In genomic region chr11:47415091-47415854, GRCh38 we compare ENCODE assay signal across 8 cellular contexts. TPM values are rescaled to one million over a fixed set of nuclear protein-coding genes. Genes with fewer than 3 reads are reported as not detected.
DNase-seq lines count a peak whose midpoint lies in the region; ATAC-seq and TF ChIP-seq lines count a peak whose summit lies in the region.
"Had no signal": no experiment of that assay in that cellular context is flagged by ENCODE, and none has a peak within 500 bp of the region (broad histone marks: within the 10 kb centered on the region; RNA-seq: fewer than 3 reads in every experiment).

No MANE protein-coding gene starts in this region.

- peak overlapping the region; percentile 82 for H3K14ac ChIP-seq in IMR-90 (replicated peaks; ENCODE audit: low read depth, low read length)

- peak overlapping the region; percentile 60; the same call in 2 of the 3 replicates for H2BK15ac ChIP-seq in IMR-90 (ENCODE audit: low read depth, low read length)

- TF ChIP-seq RAD21 in IMR-90 (IDR thresholded peaks at IDR 0.05; ENCODE audit: low read length): no peak

- peak overlapping the region; percentile 94 for H3K4ac ChIP-seq in IMR-90 (ENCODE audit: low read depth, low read length)

- ATAC-seq in IMR-90 (ENCODE audit: low read depth) (peak; percentile 0; the same call in 1 of the 2 replicates), GM21786 (IDR thresholded peaks at IDR 0.05; ENCODE audit: unreplicated experiment) (no peak)

- TF ChIP-seq CTCF in IMR-90 (conservative IDR thresholded peaks at IDR 0.05; ENCODE audit: low read depth, low read length): no peak

- H3K18ac ChIP-seq in IMR-90 (ENCODE audit: low read depth, low read length): peak overlapping the region; percentile 72

- H2AFZ ChIP-seq in IMR-90 (replicated peaks; ENCODE audit: low read length, poor library complexity): peak overlapping the region; percentile 46

- peaks cover 76% of the 10 kb centered on the region for H3K36me3 ChIP-seq in IMR-90 (ENCODE audit: control insufficient read depth, insufficient read depth, low read length)
- peaks cover 72% of the 10 kb centered on the region for H3K36me3 ChIP-seq in skeletal muscle satellite cell (ENCODE audit: insufficient read depth, low read length)

- H2BK5ac ChIP-seq in IMR-90 (ENCODE audit: low read depth, low read length, poor library complexity, severe bottlenecking): peak overlapping the region; percentile 99

- peak overlapping the region; percentile 93 for H2AK9ac ChIP-seq in IMR-90 (replicated peaks; ENCODE audit: low read depth, low read length, poor library complexity)

- no peak for DNase-seq in IMR-90
- DNase-seq in erythroblast (lab: John Stamatoyannopoulos, UW): no peak
- DNase-seq in NCI-H2029 treated with DMSO at 0.1 percent for 48 hours (lab: John Stamatoyannopoulos, UW): no peak
- DNase-seq in activated effector memory CD4-positive, alpha-beta T cell treated with anti-CD3 and anti-CD28 coated beads, Interleukin-2, amount 50 U/mL, for 16 hours: no peak
- DNase-seq: activated CD4-positive, alpha-beta T cell treated with anti-CD3 and anti-CD28 coated beads, Interleukin-2, amount 50 U/mL, for 4 hours; NCI-H748 treated with DMSO at 0.1 percent for 48 hours had no signal

- POLR2A ChIA-PET in IMR-90 (lab: Charles Lee; ENCODE audit: unreplicated experiment): no interaction called here

- H3K9me3 ChIP-seq in IMR-90 (ENCODE audit: control insufficient read depth, insufficient read depth, low read length) (no peaks in the 10 kb centered on the region), skeletal muscle satellite cell (replicated peaks; ENCODE audit: low read length) (no peaks in the 10 kb centered on the region)

- H3K4me1 ChIP-seq in IMR-90 (ENCODE audit: control insufficient read depth, insufficient read depth, low read length) (peaks cover 45% of the 10 kb centered on the region), skeletal muscle satellite cell (ENCODE audit: control insufficient read depth, insufficient read depth, low read length) (peaks cover 72% of the 10 kb centered on the region)

- H3K79me1 ChIP-seq in IMR-90 (ENCODE audit: low read depth in 1 of 2, low read length in 2 of 2): peaks cover 27 to 70% of the 10 kb centered on the region in 2 experiments; a peak in 3 of 4 replicates

- BruUV-seq in IMR-90 (replicated peaks; lab: Mats Ljungman, UMichigan): no TSS peak

- H3K27me3 ChIP-seq in IMR-90 (ENCODE audit: control insufficient read depth, insufficient read depth, low read length) (no peaks in the 10 kb centered on the region), skeletal muscle satellite cell (ENCODE audit: control insufficient read depth, insufficient read depth, low read length) (no peaks in the 10 kb centered on the region)

- CTCF ChIA-PET in IMR-90 (lab: Yijun Ruan, JAX): no interaction called here

- H3K23ac ChIP-seq in IMR-90 (ENCODE audit: low read depth, low read length): peak overlapping the region; percentile 82

- H4K20me1 ChIP-seq in IMR-90 (ENCODE audit: insufficient read depth, low read length): peaks cover 24% of the 10 kb centered on the region; the same call in 1 of the 2 replicates

- intact Hi-C loops in IMR-90 (cut with micrococcal nuclease): no loop called here

- peak overlapping the region; percentile 93 for H2BK120ac ChIP-seq in IMR-90 (ENCODE audit: low read depth, low read length)

- WGBS in IMR-90 (ENCODE audit: extremely low coverage in 2 of 2, insufficient read length in 1 of 2), 2 experiments: 82% methylated on average over 9 of the region's 31 CpGs; no CpG with 5 or more reads in 1 of the 2 experiments

- H3K4me3 ChIP-seq in IMR-90 (ENCODE audit: insufficient read depth, low read depth, low read length) (no peak overlapping the region), skeletal muscle satellite cell (ENCODE audit: low read length) (peak overlapping the region; percentile 40)

- peak overlapping the region; percentile 99 for H2AK5ac ChIP-seq in IMR-90 (ENCODE audit: low read depth, low read length)

- in situ Hi-C loops in IMR-90 (cut with MboI; ENCODE audit: low sequenced_read_pairs): no loop called here

- H3K4me2 ChIP-seq in IMR-90 (ENCODE audit: low read depth, low read length) (no peak overlapping the region), skeletal muscle satellite cell (ENCODE audit: low read length) (peak overlapping the region; percentile 67)

- peaks cover 6% of the 10 kb centered on the region; the same call in 1 of the 2 replicates for H3K9me1 ChIP-seq in IMR-90 (ENCODE audit: insufficient read depth, low read length)

- H3K9ac ChIP-seq in IMR-90 (ENCODE audit: low read depth, low read length): peak overlapping the region; percentile 57
- peak overlapping the region; percentile 72 for H3K9ac ChIP-seq in skeletal muscle satellite cell (ENCODE audit: low read depth, low read length)

- peak overlapping the region; percentile 37 to 93; a peak in 3 of 4 replicates for H4K8ac ChIP-seq in IMR-90 (ENCODE audit: low read depth in 2 of 2, low read length in 2 of 2)

- peak overlapping the region; percentile 99 for H3K27ac ChIP-seq in IMR-90 (ENCODE audit: insufficient read depth, low read length)

- H3K56ac ChIP-seq in IMR-90 (ENCODE audit: extremely low read depth, insufficient read depth, low read length): no peak overlapping the region; the same call in 1 of the 2 replicates

- peak overlapping the region; percentile 85 for H2BK20ac ChIP-seq in IMR-90 (ENCODE audit: low read depth, low read length)

- TF ChIP-seq POLR2A in IMR-90 (IDR thresholded peaks at IDR 0.05; ENCODE audit: low read depth, low read length) (no peak), erythroblast (IDR thresholded peaks at IDR 0.05; ENCODE audit: low read length) (peak; percentile 10)

- dilution Hi-C loops in IMR-90 (cut with HindIII; ENCODE audit: low sequenced_read_pairs, unreplicated experiment): no loop called here

- peak overlapping the region; percentile 91 for H4K91ac ChIP-seq in IMR-90 (ENCODE audit: insufficient read depth, low read depth, low read length)

- peak overlapping the region; percentile 80 for H4K5ac ChIP-seq in IMR-90 (ENCODE audit: low read depth, low read length)

TF ChIP-seq in IMR-90, 13 proteins besides CTCF, POLR2A, EP300 and RAD21:
- TF ChIP-seq RCOR1 (IDR thresholded peaks at IDR 0.05; ENCODE audit: insufficient replicate concordance, low read length) (no peak), MAZ (IDR thresholded peaks at IDR 0.05; ENCODE audit: borderline replicate concordance, low read depth, low read length) (no peak), NFE2L2 (IDR thresholded peaks at IDR 0.05; ENCODE audit: low read depth, low read length) (no peak), CHD1 (IDR thresholded peaks at IDR 0.05; ENCODE audit: low read depth, low read length) (no peak), SMC3 (IDR thresholded peaks at IDR 0.05; ENCODE audit: low read depth, low read length) (no peak), RFX5 (IDR thresholded peaks at IDR 0.05; ENCODE audit: low read depth, low read length) (no peak), MXI1 (IDR thresholded peaks at IDR 0.05; ENCODE audit: borderline replicate concordance, low read depth, low read length) (no peak), CEBPB (IDR thresholded peaks at IDR 0.05; ENCODE audit: low read depth, low read length) (no peak), FOS (IDR thresholded peaks at IDR 0.05; ENCODE audit: low read depth, low read length) (no peak), MAFK (IDR thresholded peaks at IDR 0.05; ENCODE audit: low read depth, low read length) (no peak), BHLHE40 (IDR thresholded peaks at IDR 0.05; ENCODE audit: low read depth, low read length) (no peak)
- TF ChIP-seq, protein P1, sequence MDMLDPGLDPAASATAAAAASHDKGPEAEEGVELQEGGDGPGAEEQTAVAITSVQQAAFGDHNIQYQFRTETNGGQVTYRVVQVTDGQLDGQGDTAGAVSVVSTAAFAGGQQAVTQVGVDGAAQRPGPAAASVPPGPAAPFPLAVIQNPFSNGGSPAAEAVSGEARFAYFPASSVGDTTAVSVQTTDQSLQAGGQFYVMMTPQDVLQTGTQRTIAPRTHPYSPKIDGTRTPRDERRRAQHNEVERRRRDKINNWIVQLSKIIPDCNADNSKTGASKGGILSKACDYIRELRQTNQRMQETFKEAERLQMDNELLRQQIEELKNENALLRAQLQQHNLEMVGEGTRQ (IDR thresholded peaks at IDR 0.05; ENCODE audit: low read depth, low read length): no peak
- TF ChIP-seq, protein P2, sequence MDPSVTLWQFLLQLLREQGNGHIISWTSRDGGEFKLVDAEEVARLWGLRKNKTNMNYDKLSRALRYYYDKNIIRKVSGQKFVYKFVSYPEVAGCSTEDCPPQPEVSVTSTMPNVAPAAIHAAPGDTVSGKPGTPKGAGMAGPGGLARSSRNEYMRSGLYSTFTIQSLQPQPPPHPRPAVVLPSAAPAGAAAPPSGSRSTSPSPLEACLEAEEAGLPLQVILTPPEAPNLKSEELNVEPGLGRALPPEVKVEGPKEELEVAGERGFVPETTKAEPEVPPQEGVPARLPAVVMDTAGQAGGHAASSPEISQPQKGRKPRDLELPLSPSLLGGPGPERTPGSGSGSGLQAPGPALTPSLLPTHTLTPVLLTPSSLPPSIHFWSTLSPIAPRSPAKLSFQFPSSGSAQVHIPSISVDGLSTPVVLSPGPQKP (IDR thresholded peaks at IDR 0.05; ENCODE audit: borderline replicate concordance, low read depth, low read length): no peak

RNA-seq across cellular contexts. Expression of gene SLC39A13, which starts 6.9 kb away (rescaled TPM):
- 29.2 and 32.4 TPM in 2 replicates for total RNA-seq in IMR-90 (2012; rRNA removed)
- polyA plus RNA-seq in IMR-90 (2012; rRNA removed): 144 and 164 TPM in 2 replicates
- polyA plus RNA-seq in IMR-90 (2012; cell fraction: cytosol; rRNA removed): 96.1 and 190 TPM in 2 replicates
- polyA plus RNA-seq in IMR-90 (2012; cell fraction: nucleus; rRNA removed; ENCODE audit: low replicate concordance): 451 and 1,131 TPM in 2 replicates
- 54.8 and 58.1 TPM in 2 replicates for total RNA-seq in skeletal muscle satellite cell (2012; rRNA removed)

RNA-seq across cellular contexts. Expression of gene PSMC3, which starts 11.0 kb away (rescaled TPM):
- total RNA-seq in IMR-90 (2012; rRNA removed): 238 and 484 TPM in 2 replicates
- polyA plus RNA-seq in IMR-90 (2012; rRNA removed): 253 TPM in 2 replicates
- polyA plus RNA-seq in IMR-90 (2012; cell fraction: cytosol; rRNA removed): 146 and 163 TPM in 2 replicates
- polyA plus RNA-seq in IMR-90 (2012; cell fraction: nucleus; rRNA removed; ENCODE audit: low replicate concordance): 79.5 and 128 TPM in 2 replicates
- 162 and 194 TPM in 2 replicates for total RNA-seq in skeletal muscle satellite cell (2012; rRNA removed)

RNA-seq across cellular contexts. Expression of gene RAPSN, which starts 33.7 kb away (rescaled TPM):
- total RNA-seq in IMR-90 (2012; rRNA removed): not detected in 2 replicates
- 0.03 and 0.09 TPM in 2 replicates for polyA plus RNA-seq in IMR-90 (2012; rRNA removed)
- polyA plus RNA-seq in IMR-90 (2012; cell fraction: cytosol; rRNA removed): 0.03 and 0.08 TPM in 2 replicates
- 0.19 and 0.51 TPM in 2 replicates for polyA plus RNA-seq in IMR-90 (2012; cell fraction: nucleus; rRNA removed; ENCODE audit: low replicate concordance)
- total RNA-seq in skeletal muscle satellite cell (2012; rRNA removed): 0.76 and 10.3 TPM in 2 replicates

RNA-seq across cellular contexts. Expression of gene SPI1, which starts 36.9 kb away (rescaled TPM):
- not detected in 2 replicates for total RNA-seq in IMR-90 (2012; rRNA removed)
- polyA plus RNA-seq in IMR-90 (2012; rRNA removed): not detected in 2 replicates
- polyA plus RNA-seq in IMR-90 (2012; cell fraction: cytosol; rRNA removed): 0.03 TPM in 1 of 2 replicates, not detected in the other
- not detected in 2 replicates for polyA plus RNA-seq in IMR-90 (2012; cell fraction: nucleus; rRNA removed; ENCODE audit: low replicate concordance)
- total RNA-seq in skeletal muscle satellite cell (2012; rRNA removed): not detected in 2 replicates
